In genomic region chr3:37876279-37876678, GRCh38 we compare ENCODE assay signal across 2 cellular contexts.
A peak's percentile ranks its signal among the peaks of the same experiment; 100 is the strongest.
TF ChIP-seq lines count a peak whose summit lies in the region.

No MANE protein-coding gene starts in this region.

TF ChIP-seq in HepG2, 621 proteins besides CTCF, POLR2A, EP300 and RAD21 (continued from another document):
- TF ChIP-seq ZNF609 (CRISPR knock-in tag; IDR thresholded peaks at IDR 0.05; ENCODE audit: borderline replicate concordance) = no peak
- TF ChIP-seq ZBTB42 (CRISPR knock-in tag; IDR thresholded peaks at IDR 0.05) = no peak
- peak; percentile 96 for TF ChIP-seq ZNF7 (CRISPR knock-in tag; IDR thresholded peaks at IDR 0.05)

TF ChIP-seq in K562, 482 proteins besides CTCF, POLR2A, EP300 and RAD21 (continued from another document):
- TF ChIP-seq HMGN3 (IDR thresholded peaks at IDR 0.05; ENCODE audit: borderline replicate concordance, extremely low read depth, insufficient read length, low read depth, low read length) = no peak
- TF ChIP-seq BCLAF1 (IDR thresholded peaks at IDR 0.05; ENCODE audit: borderline replicate concordance in 1 of 2, control insufficient read depth in 1 of 2, low read depth in 2 of 2, low read length in 1 of 2) = no peak
- TF ChIP-seq EZH2 (IDR thresholded peaks at IDR 0.05; ENCODE audit: borderline replicate concordance, low read depth, low read length) = no peak
- no peak for TF ChIP-seq POLR2AphosphoS2 (IDR thresholded peaks at IDR 0.05; ENCODE audit: low read length)
- 0 out of 3 replicates have a peak, but pooled peaks of 1 of the 2 experiments have one; percentile 27 for TF ChIP-seq CBX3 (IDR thresholded peaks at IDR 0.05; ENCODE audit: borderline replicate concordance in 1 of 2, low read length in 2 of 2)
- TF ChIP-seq ZFP36 (IDR thresholded peaks at IDR 0.05; ENCODE audit: low read depth, low read length, partially characterized antibody) = peak; percentile 64
- TF ChIP-seq SAFB (IDR thresholded peaks at IDR 0.05; ENCODE audit: borderline replicate concordance, low read depth, low read length) = no peak
- no peak for TF ChIP-seq SP2 (IDR thresholded peaks at IDR 0.05; ENCODE audit: extremely low read depth, low read depth, low read length, poor library complexity, severe bottlenecking)
- TF ChIP-seq RBM25 (IDR thresholded peaks at IDR 0.05; ENCODE audit: low read depth, low read length, severe bottlenecking) = peak; percentile 91
- no peak for TF ChIP-seq ETS1 (conservative IDR thresholded peaks at IDR 0.05; ENCODE audit: control insufficient read depth, low read depth, low read length)
- TF ChIP-seq NCOA4 (IDR thresholded peaks at IDR 0.05; ENCODE audit: partially characterized antibody) = no peak
- TF ChIP-seq, protein P1, sequence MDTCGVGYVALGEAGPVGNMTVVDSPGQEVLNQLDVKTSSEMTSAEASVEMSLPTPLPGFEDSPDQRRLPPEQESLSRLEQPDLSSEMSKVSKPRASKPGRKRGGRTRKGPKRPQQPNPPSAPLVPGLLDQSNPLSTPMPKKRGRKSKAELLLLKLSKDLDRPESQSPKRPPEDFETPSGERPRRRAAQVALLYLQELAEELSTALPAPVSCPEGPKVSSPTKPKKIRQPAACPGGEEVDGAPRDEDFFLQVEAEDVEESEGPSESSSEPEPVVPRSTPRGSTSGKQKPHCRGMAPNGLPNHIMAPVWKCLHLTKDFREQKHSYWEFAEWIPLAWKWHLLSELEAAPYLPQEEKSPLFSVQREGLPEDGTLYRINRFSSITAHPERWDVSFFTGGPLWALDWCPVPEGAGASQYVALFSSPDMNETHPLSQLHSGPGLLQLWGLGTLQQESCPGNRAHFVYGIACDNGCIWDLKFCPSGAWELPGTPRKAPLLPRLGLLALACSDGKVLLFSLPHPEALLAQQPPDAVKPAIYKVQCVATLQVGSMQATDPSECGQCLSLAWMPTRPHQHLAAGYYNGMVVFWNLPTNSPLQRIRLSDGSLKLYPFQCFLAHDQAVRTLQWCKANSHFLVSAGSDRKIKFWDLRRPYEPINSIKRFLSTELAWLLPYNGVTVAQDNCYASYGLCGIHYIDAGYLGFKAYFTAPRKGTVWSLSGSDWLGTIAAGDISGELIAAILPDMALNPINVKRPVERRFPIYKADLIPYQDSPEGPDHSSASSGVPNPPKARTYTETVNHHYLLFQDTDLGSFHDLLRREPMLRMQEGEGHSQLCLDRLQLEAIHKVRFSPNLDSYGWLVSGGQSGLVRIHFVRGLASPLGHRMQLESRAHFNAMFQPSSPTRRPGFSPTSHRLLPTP (IDR thresholded peaks at IDR 0.05; ENCODE audit: borderline replicate concordance, extremely low read depth, insufficient read length) = no peak
- TF ChIP-seq CAMTA2 (CRISPR knock-in tag; conservative IDR thresholded peaks at IDR 0.05) = no peak
- TF ChIP-seq, protein P2, sequence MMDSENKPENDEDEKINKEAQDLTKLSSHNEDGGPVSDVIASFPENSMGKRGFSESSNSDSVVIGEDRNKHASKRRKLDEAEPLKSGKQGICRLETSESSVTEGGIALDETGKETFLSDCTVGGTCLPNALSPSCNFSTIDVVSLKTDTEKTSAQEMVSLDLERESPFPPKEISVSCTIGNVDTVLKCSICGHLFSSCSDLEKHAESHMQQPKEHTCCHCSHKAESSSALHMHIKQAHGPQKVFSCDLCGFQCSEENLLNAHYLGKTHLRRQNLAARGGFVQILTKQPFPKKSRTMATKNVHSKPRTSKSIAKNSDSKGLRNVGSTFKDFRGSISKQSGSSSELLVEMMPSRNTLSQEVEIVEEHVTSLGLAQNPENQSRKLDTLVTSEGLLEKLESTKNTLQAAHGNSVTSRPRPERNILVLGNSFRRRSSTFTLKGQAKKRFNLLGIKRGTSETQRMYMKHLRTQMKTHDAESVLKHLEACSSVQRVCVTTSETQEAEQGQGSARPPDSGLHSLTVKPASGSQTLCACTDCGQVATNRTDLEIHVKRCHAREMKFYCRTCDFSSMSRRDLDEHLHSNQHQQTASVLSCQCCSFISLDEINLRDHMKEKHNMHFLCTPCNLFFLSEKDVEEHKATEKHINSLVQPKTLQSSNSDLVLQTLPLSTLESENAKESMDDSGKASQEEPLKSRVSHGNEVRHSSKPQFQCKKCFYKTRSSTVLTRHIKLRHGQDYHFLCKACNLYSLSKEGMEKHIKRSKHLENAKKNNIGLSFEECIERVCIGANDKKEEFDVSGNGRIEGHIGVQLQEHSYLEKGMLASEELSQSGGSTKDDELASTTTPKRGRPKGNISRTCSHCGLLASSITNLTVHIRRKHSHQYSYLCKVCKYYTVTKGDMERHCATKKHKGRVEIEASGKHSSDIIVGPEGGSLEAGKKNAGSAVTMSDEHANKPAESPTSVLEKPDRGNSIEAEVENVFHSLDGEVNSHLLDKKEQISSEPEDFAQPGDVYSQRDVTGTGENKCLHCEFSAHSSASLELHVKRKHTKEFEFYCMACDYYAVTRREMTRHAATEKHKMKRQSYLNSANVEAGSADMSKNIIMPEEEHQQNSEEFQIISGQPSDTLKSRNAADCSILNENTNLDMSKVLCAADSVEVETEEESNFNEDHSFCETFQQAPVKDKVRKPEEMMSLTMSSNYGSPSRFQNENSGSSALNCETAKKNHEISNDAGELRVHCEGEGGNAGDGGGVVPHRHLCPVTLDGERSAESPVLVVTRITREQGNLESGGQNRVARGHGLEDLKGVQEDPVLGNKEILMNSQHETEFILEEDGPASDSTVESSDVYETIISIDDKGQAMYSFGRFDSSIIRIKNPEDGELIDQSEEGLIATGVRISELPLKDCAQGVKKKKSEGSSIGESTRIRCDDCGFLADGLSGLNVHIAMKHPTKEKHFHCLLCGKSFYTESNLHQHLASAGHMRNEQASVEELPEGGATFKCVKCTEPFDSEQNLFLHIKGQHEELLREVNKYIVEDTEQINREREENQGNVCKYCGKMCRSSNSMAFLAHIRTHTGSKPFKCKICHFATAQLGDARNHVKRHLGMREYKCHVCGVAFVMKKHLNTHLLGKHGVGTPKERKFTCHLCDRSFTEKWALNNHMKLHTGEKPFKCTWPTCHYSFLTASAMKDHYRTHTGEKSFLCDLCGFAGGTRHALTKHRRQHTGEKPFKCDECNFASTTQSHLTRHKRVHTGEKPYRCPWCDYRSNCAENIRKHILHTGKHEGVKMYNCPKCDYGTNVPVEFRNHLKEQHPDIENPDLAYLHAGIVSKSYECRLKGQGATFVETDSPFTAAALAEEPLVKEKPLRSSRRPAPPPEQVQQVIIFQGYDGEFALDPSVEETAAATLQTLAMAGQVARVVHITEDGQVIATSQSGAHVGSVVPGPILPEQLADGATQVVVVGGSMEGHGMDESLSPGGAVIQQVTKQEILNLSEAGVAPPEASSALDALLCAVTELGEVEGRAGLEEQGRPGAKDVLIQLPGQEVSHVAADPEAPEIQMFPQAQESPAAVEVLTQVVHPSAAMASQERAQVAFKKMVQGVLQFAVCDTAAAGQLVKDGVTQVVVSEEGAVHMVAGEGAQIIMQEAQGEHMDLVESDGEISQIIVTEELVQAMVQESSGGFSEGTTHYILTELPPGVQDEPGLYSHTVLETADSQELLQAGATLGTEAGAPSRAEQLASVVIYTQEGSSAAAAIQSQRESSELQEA (IDR thresholded peaks at IDR 0.05; ENCODE audit: low read depth) = peak; percentile 47; the same call in 1 of the 2 replicates
- TF ChIP-seq ZNF695 (CRISPR knock-in tag; IDR thresholded peaks at IDR 0.05) = no peak
- TF ChIP-seq KAT8 (IDR thresholded peaks at IDR 0.05; ENCODE audit: low read depth) = no peak
- TF ChIP-seq MTA1 (IDR thresholded peaks at IDR 0.05; ENCODE audit: borderline replicate concordance) = no peak
- no peak for TF ChIP-seq BHLHE40 (IDR thresholded peaks at IDR 0.05; ENCODE audit: low read length)
- TF ChIP-seq POLR2B (IDR thresholded peaks at IDR 0.05; ENCODE audit: low read depth, partially characterized antibody) = no peak
